17 cellular contexts compared by ENCODE assay signal in the genomic region with DNA sequence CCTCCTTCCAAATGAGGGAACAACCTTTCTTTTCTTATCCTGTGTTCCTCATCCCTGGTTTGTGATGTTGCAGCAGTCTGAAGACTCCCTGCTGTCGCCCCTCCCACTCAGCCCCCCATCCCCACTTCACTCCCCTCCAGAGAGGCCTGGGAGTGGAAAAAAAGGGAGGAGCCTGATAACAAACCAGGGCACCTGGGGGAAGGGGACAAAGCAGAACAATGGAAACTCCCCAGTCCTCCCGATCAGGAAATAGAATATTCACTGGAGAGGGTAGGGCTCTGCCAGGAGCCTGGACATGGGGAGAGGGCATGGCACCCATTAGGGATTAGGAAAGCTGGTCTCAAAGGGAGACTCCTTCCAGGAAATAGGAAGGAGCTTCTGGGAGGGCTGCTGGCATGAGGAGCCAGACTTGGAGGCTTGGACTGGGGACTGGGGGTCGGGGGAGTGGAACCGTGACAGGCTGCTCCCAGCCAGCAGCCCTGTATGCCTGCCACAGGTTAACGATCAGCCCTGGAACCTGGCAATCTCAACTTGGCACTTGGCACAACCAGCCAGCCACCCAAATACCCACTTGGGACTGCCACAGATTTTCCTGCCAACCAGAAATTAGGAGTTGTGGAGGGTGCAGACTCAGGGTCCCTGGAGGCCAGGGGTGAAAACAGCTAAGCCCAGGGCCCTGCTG. TPM values are rescaled to one million over a fixed set of nuclear protein-coding genes. Genes with fewer than 3 reads are reported as not detected.
DNase-seq lines count a peak whose midpoint lies in the region; ATAC-seq and TF ChIP-seq lines count a peak whose summit lies in the region.
"Had no signal": no experiment of that assay in that cellular context is flagged by ENCODE, and none has a peak within 500 bp of the region (broad histone marks: within the 10 kb centered on the region; RNA-seq: fewer than 3 reads in every experiment).

No MANE protein-coding gene starts in this region.

- peak overlapping the region; percentile 6 for H3K4me3 ChIP-seq in iPS-15b (ENCODE audit: low read depth, low read length)
- no peak overlapping the region for H3K4me3 ChIP-seq in gastrocnemius medialis
- H3K4me3 ChIP-seq in MG63: no peak overlapping the region
- H3K4me3 ChIP-seq: tibial artery had no signal

- peaks cover 0 to 6% of the 10 kb centered on the region in 2 donors for H3K27me3 Mint-ChIP-seq in natural killer cell (ENCODE audit: low read depth in 2 of 2)

- no peak overlapping the region for H3K4me3 Mint-ChIP-seq in natural killer cell
- H3K4me3 Mint-ChIP-seq: CD4-positive, alpha-beta memory T cell; effector memory CD8-positive, alpha-beta T cell; memory B cell had no signal

- no peak for TF ChIP-seq POLR2A in gastrocnemius medialis (IDR thresholded peaks at IDR 0.05)

- peaks cover 18% of the 10 kb centered on the region for H3K4me1 ChIP-seq in iPS-15b (ENCODE audit: control insufficient read depth, insufficient read depth, low read length)
- peaks cover 0 to 8% of the 10 kb centered on the region in 2 donors for H3K4me1 ChIP-seq in gastrocnemius medialis

- intact Hi-C loops in gastrocnemius medialis (cut with DNase I; ENCODE audit: low total_unique reads): no loop called here
- intact Hi-C loops in natural killer cell (cut with micrococcal nuclease): no loop called here

- peaks cover 0 to 5% of the 10 kb centered on the region in 2 donors for H3K4me1 Mint-ChIP-seq in natural killer cell
- H3K4me1 Mint-ChIP-seq: CD4-positive, alpha-beta memory T cell had no signal

- H3K36me3 Mint-ChIP-seq in natural killer cell: no peaks in the 10 kb centered on the region
- H3K36me3 Mint-ChIP-seq: activated naive CD4-positive, alpha-beta T cell treated with anti-CD3 and anti-CD28 coated beads, Interleukin-2, amount 50 U/mL, for 72 hours; CD4-positive, alpha-beta memory T cell; memory B cell had no signal

- TF ChIP-seq CTCF in gastrocnemius medialis (IDR thresholded peaks at IDR 0.05 in 4 of 5, conservative IDR thresholded peaks at IDR 0.05 in 1 of 5) (no peak), natural killer cell (IDR thresholded peaks at IDR 0.05) (no peak)

- H3K27me3 ChIP-seq in iPS-15b (ENCODE audit: control insufficient read depth, insufficient read depth, low read length): no peaks in the 10 kb centered on the region
- peaks cover 0 to 6% (median 0%) of the 10 kb centered on the region in 3 donors for H3K27me3 ChIP-seq in gastrocnemius medialis
- peaks cover 18% of the 10 kb centered on the region for H3K27me3 ChIP-seq in MG63
- H3K27me3 ChIP-seq: tibial artery had no signal

- ATAC-seq in gastrocnemius medialis (no peak), natural killer cell (no peak)
- ATAC-seq: activated naive CD4-positive, alpha-beta T cell treated with anti-CD3 and anti-CD28 coated beads, Interleukin-2, amount 50 U/mL, for 72 hours; effector memory CD8-positive, alpha-beta T cell had no signal

- H3K9ac ChIP-seq in iPS-15b (ENCODE audit: low read depth, low read length): peak overlapping the region; percentile 54

- H3K9me3 Mint-ChIP-seq in natural killer cell: no peaks in the 10 kb centered on the region
- H3K9me3 Mint-ChIP-seq: activated naive CD4-positive, alpha-beta T cell treated with anti-CD3 and anti-CD28 coated beads, Interleukin-2, amount 50 U/mL, for 72 hours; CD4-positive, alpha-beta memory T cell; effector memory CD8-positive, alpha-beta T cell; memory B cell had no signal

- H3K36me3 ChIP-seq in iPS-15b (ENCODE audit: control insufficient read depth, insufficient read depth, low read length) (peaks cover 32% of the 10 kb centered on the region), gastrocnemius medialis (no peaks in the 10 kb centered on the region), MG63 (no peaks in the 10 kb centered on the region)

- DNase-seq in NCI-H1436 (lab: John Stamatoyannopoulos, UW) (peak; percentile 53), NCI-H1436 treated with DMSO at 0.1 percent for 48 hours (lab: John Stamatoyannopoulos, UW) (no peak), NCI-H345 (lab: John Stamatoyannopoulos, UW) (peak; percentile 51), gastrocnemius medialis (no peak), natural killer cell (no peak), MG63 (no peak)
- DNase-seq in activated CD4-positive, alpha-beta T cell treated with anti-CD3 and anti-CD28 coated beads, Interleukin-2, amount 50 U/mL, for 48 hours: no peak
- DNase-seq: activated CD4-positive, alpha-beta T cell treated with anti-CD3 and anti-CD28 coated beads for 48 hours; CD4-positive, alpha-beta memory T cell; effector memory CD8-positive, alpha-beta T cell; MM.1S; NCI-H2171 treated with DMSO at 0.1 percent for 48 hours; occipital lobe; tibial artery had no signal

- H3K27ac ChIP-seq in gastrocnemius medialis: peak overlapping the region in 3 of 4 donors; percentile 0 to 41 (median 25)
- H3K27ac ChIP-seq: tibial artery had no signal

- in situ Hi-C loops in gastrocnemius medialis (cut with MboI; ENCODE audit: low sequenced_read_pairs in 4 of 4): no loop called here

- H3K9me3 ChIP-seq in iPS-15b (ENCODE audit: control insufficient read depth, insufficient read depth, low read length) (no peaks in the 10 kb centered on the region), gastrocnemius medialis (no peaks in the 10 kb centered on the region), MG63 (no peaks in the 10 kb centered on the region)
- H3K9me3 ChIP-seq: tibial artery had no signal

- no peak overlapping the region for H3K27ac Mint-ChIP-seq in natural killer cell
- H3K27ac Mint-ChIP-seq: activated naive CD4-positive, alpha-beta T cell treated with anti-CD3 and anti-CD28 coated beads, Interleukin-2, amount 50 U/mL, for 72 hours; effector memory CD8-positive, alpha-beta T cell; memory B cell had no signal

RNA-seq across cellular contexts. Expression of gene PCDH1, which starts 20.0 kb away (rescaled TPM):
- 10 to 100 TPM; 15.9 to 20.8 (median 18.1) TPM for total RNA-seq in gastrocnemius medialis
- total RNA-seq in natural killer cell: 10 to 100 TPM; 19.2 to 39.2 (median 32.1) TPM
- total RNA-seq in MG63 (2014; rRNA removed; shearing (Covaris generic); ENCODE audit: low replicate concordance): 3.8 and 12.8 TPM in 2 replicates
- total RNA-seq: CD4-positive, alpha-beta memory T cell had no signal

Comparison
In these comparisons a context has a peak if more than half of its experiments do, and no peak if none do; other contexts are left out.
1. DNase-seq: peak in NCI-H1436 (single experiment) and NCI-H345 (single experiment); none in NCI-H1436 treated with DMSO at 0.1 percent for 48 hours (single experiment), gastrocnemius medialis (0 of 2), natural killer cell (single experiment), activated CD4-positive, alpha-beta T cell treated with anti-CD3 and anti-CD28 coated beads, Interleukin-2, amount 50 U/mL, for 48 hours (0 of 2) and MG63 (single experiment).